Comparison of ENCODE assay signal across 14 cellular contexts in genomic region chr15:95922431-95922830, GRCh38.
DNase-seq lines count a peak whose midpoint lies in the region; ATAC-seq, FAIRE-seq and TF ChIP-seq lines count a peak whose summit lies in the region.
"Had no signal": no experiment of that assay in that cellular context is flagged by ENCODE, and none has a peak within 500 bp of the region (broad histone marks: within the 10 kb centered on the region; RNA-seq: fewer than 3 reads in every experiment).

No MANE protein-coding gene starts in this region.

- no peak overlapping the region for H3K27ac ChIP-seq in C4-2B
- no peak overlapping the region for H3K27ac ChIP-seq in endodermal cell (ENCODE audit: low read depth, low read length)
- H3K27ac ChIP-seq: psoas muscle had no signal

- 92 to 95% methylated on average over 7 of the region's 7 CpGs for WGBS in endodermal cell (ENCODE audit: insufficient coverage in 1 of 2, insufficient read length in 1 of 2), 2 experiments

- ATAC-seq in GM18907 (IDR thresholded peaks at IDR 0.05; ENCODE audit: unreplicated experiment): peak; percentile 62
- ATAC-seq: effector memory CD8-positive, alpha-beta T cell; psoas muscle had no signal

- H3K36me3 Mint-ChIP-seq in endodermal cell (ENCODE audit: low read depth): no peaks in the 10 kb centered on the region

- H3K4me1 Mint-ChIP-seq in endodermal cell: no peaks in the 10 kb centered on the region

- no peaks in the 10 kb centered on the region for H3K4me1 ChIP-seq in endodermal cell (ENCODE audit: control insufficient read depth, insufficient read depth, low read length)
- H3K4me1 ChIP-seq: psoas muscle had no signal

- H3K4me3 Mint-ChIP-seq in endodermal cell: no peak overlapping the region
- H3K4me3 Mint-ChIP-seq: activated T-helper 1 cell treated with anti-CD3 and anti-CD28 coated beads, Interleukin-12 subunit alpha, Interleukin-12 subunit beta, Interleukin-2, Interleukin-4 antibody, amounts not matched to agents 30 ng/mL and 10 ng/mL and 1 ng/mL, durations not matched to agents 14 hours and 24 hours and 36 hours; effector memory CD8-positive, alpha-beta T cell; T-helper 1 cell treated with Interleukin-12 subunit alpha and Interleukin-12 subunit beta and Interleukin-4 antibody, amounts not matched to agents 30 μg/mL and 1 μg/mL, for 36 hours had no signal

- H3K36me3 ChIP-seq in endodermal cell (ENCODE audit: control insufficient read depth, insufficient read depth, low read length): no peaks in the 10 kb centered on the region

- TF ChIP-seq CTCF in C4-2B (conservative IDR thresholded peaks at IDR 0.05): peak; percentile 26
- TF ChIP-seq CTCF in endodermal cell (conservative IDR thresholded peaks at IDR 0.05): peak; percentile 40
- TF ChIP-seq CTCF in D721Med (IDR thresholded peaks at IDR 0.05; ENCODE audit: insufficient read depth, missing control alignments): no peak

- no peak overlapping the region for H3K4me3 ChIP-seq in endodermal cell (ENCODE audit: low read length)
- H3K4me3 ChIP-seq: psoas muscle had no signal

- H3K27me3 Mint-ChIP-seq in endodermal cell (ENCODE audit: insufficient read depth): peaks cover 43% of the 10 kb centered on the region

- peak; percentile 11 for DNase-seq in LHCN-M2 (ENCODE audit: low read depth)
- no peak for DNase-seq in endodermal cell
- DNase-seq in D721Med (ENCODE audit: insufficient read length, low spot score): no peak
- no peak for DNase-seq in NCI-H526 treated with DMSO at 0.1 percent for 48 hours (lab: John Stamatoyannopoulos, UW)
- DNase-seq in NCI-H510A treated with DMSO at 0.1 percent for 48 hours (lab: John Stamatoyannopoulos, UW): no peak
- DNase-seq in NCI-H446 (lab: John Stamatoyannopoulos, UW): no peak
- DNase-seq: effector memory CD8-positive, alpha-beta T cell; NCI-H146; psoas muscle; stimulated activated CD8-positive, alpha-beta memory T cell treated with anti-CD3 and anti-CD28 coated beads, Interleukin-4, amount 100 ng/mL, for 48 hours had no signal

- H3K9ac ChIP-seq in endodermal cell (ENCODE audit: extremely low read depth, low read length, poor library complexity, severe bottlenecking): no peak overlapping the region

- FAIRE-seq in D721Med (lab: Jason Lieb, UNC): no peak

- peaks cover 37% of the 10 kb centered on the region for H3K27me3 ChIP-seq in endodermal cell (ENCODE audit: control insufficient read depth, insufficient read depth, low read length, poor library complexity, severe bottlenecking)

- H3K9me3 Mint-ChIP-seq in endodermal cell: no peaks in the 10 kb centered on the region
- H3K9me3 Mint-ChIP-seq: activated T-helper 1 cell treated with anti-CD3 and anti-CD28 coated beads, Interleukin-12 subunit alpha, Interleukin-12 subunit beta, Interleukin-2, Interleukin-4 antibody, amounts not matched to agents 30 ng/mL and 10 ng/mL and 1 ng/mL, durations not matched to agents 14 hours and 24 hours and 36 hours; effector memory CD8-positive, alpha-beta T cell; T-helper 1 cell treated with Interleukin-12 subunit alpha and Interleukin-12 subunit beta and Interleukin-4 antibody, amounts not matched to agents 30 μg/mL and 1 μg/mL, for 36 hours had no signal

- H3K27ac Mint-ChIP-seq in endodermal cell: no peak overlapping the region
- H3K27ac Mint-ChIP-seq: activated T-helper 1 cell treated with anti-CD3 and anti-CD28 coated beads, Interleukin-12 subunit alpha, Interleukin-12 subunit beta, Interleukin-2, Interleukin-4 antibody, amounts not matched to agents 30 ng/mL and 10 ng/mL and 1 ng/mL, durations not matched to agents 14 hours and 24 hours and 36 hours; effector memory CD8-positive, alpha-beta T cell; T-helper 1 cell treated with Interleukin-12 subunit alpha and Interleukin-12 subunit beta and Interleukin-4 antibody, amounts not matched to agents 30 μg/mL and 1 μg/mL, for 36 hours had no signal

- H3K9me3 ChIP-seq in endodermal cell (ENCODE audit: control insufficient read depth, low read length): no peaks in the 10 kb centered on the region
- H3K9me3 ChIP-seq: psoas muscle had no signal
